ENCODE assay signal across 12 cellular contexts in the genomic region with DNA sequence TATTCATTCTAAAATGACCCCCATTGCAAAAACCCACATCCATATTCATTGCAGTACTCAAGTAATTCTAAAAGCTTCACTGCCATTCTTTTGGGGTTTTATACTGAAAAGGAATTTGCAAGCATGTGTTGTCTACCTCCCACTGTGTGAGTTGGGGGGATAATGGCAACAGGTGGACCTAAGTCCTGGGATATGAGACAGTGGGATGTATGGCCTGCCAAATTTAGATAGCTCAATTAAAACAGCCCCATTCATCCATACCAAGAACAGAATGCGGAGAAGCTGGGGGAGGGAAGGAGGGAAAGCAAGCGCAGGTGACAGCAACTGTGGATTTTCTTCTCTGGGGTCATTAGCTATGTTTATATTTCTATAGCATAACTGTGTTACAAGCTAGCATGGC.
"Had no signal": no experiment of that assay in that cellular context is flagged by ENCODE, and none has a peak within 500 bp of the region (broad histone marks: within the 10 kb centered on the region; RNA-seq: fewer than 3 reads in every experiment).

No MANE protein-coding gene starts in this region.

- H3K27ac Mint-ChIP-seq: activated naive CD4-positive, alpha-beta T cell treated with anti-CD3 and anti-CD28 coated beads for 36 hours; activated naive CD8-positive, alpha-beta T cell treated with anti-CD3 and anti-CD28 coated beads, Interleukin-2, amount 50 U/mL, for 24 hours; naive B cell; stimulated activated memory B cell treated with anti-CD40 and anti-IgM and Interleukin-4, amounts not matched to agents 10 μg/mL and 1 μg/mL and 100 μg/mL, for 72 hours had no signal

- H3K4me3 Mint-ChIP-seq: activated naive CD4-positive, alpha-beta T cell treated with anti-CD3 and anti-CD28 coated beads for 36 hours; activated naive CD8-positive, alpha-beta T cell treated with anti-CD3 and anti-CD28 coated beads, Interleukin-2, amount 50 U/mL, for 24 hours; naive B cell; stimulated activated memory B cell treated with anti-CD40 and anti-IgM and Interleukin-4, amounts not matched to agents 10 μg/mL and 1 μg/mL and 100 μg/mL, for 72 hours had no signal

- H3K9me3 ChIP-seq: breast epithelium, left lung had no signal

- H3K36me3 Mint-ChIP-seq: stimulated activated memory B cell treated with anti-CD40 and anti-IgM and Interleukin-4, amounts not matched to agents 10 μg/mL and 1 μg/mL and 100 μg/mL, for 72 hours had no signal

- H3K4me3 ChIP-seq: breast epithelium, left lung had no signal

- DNase-seq: activated CD4-positive, alpha-beta T cell treated with anti-CD3 and anti-CD28 coated beads, Interleukin-2, amount 50 U/mL, for 48 hours; activated CD4-positive, CD25-positive, alpha-beta regulatory T cell treated with anti-CD3 and anti-CD28 coated beads, Interleukin-2, amount 50 U/mL, for 72 hours; activated naive CD4-positive, alpha-beta T cell treated with anti-CD3 and anti-CD28 coated beads for 36 hours; activated naive CD8-positive, alpha-beta T cell treated with anti-CD3 and anti-CD28 coated beads, Interleukin-2, amount 50 U/mL, for 24 hours; aorta; dermis blood vessel endothelial cell; left lung; mammary epithelial cell; naive B cell; stimulated activated CD4-positive, alpha-beta T cell treated with anti-CD3 and anti-CD28 coated beads, Interleukin-2, amount 100 ng/mL, for 48 hours had no signal

- H3K4me1 ChIP-seq: breast epithelium, left lung had no signal

- H3K4me1 Mint-ChIP-seq: activated naive CD8-positive, alpha-beta T cell treated with anti-CD3 and anti-CD28 coated beads, Interleukin-2, amount 50 U/mL, for 24 hours; naive B cell; stimulated activated memory B cell treated with anti-CD40 and anti-IgM and Interleukin-4, amounts not matched to agents 10 μg/mL and 1 μg/mL and 100 μg/mL, for 72 hours had no signal

- H3K27me3 Mint-ChIP-seq: activated naive CD8-positive, alpha-beta T cell treated with anti-CD3 and anti-CD28 coated beads, Interleukin-2, amount 50 U/mL, for 24 hours; naive B cell; stimulated activated memory B cell treated with anti-CD40 and anti-IgM and Interleukin-4, amounts not matched to agents 10 μg/mL and 1 μg/mL and 100 μg/mL, for 72 hours had no signal

- H3K9me3 Mint-ChIP-seq: activated naive CD4-positive, alpha-beta T cell treated with anti-CD3 and anti-CD28 coated beads for 36 hours; activated naive CD8-positive, alpha-beta T cell treated with anti-CD3 and anti-CD28 coated beads, Interleukin-2, amount 50 U/mL, for 24 hours had no signal

- H3K27me3 ChIP-seq: breast epithelium, left lung had no signal

- H3K27ac ChIP-seq: breast epithelium, left lung had no signal

- H3K36me3 ChIP-seq: breast epithelium, left lung had no signal
